ENCODE assay signal across 21 cellular contexts in the genomic region with DNA sequence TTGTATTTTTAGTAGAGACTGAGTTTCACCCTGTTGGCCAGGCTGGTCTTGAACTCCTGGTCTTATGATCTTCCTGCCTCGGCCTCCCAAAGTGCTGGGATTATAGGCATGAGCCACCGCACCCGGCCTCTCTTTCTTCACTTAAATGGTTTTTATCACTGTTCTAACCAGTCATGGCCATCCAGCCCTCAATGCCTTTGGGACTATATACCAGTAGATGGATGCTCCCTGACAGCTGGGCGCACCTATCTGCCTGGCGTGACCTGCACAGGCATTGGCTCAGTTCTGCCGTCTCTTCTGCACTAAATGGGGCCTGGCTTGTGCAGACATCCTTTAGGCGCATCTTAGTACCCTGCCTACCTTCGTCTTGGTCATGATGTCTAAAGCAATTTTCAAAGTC.
"Had no signal": no experiment of that assay in that cellular context is flagged by ENCODE, and none has a peak within 500 bp of the region (broad histone marks: within the 10 kb centered on the region; RNA-seq: fewer than 3 reads in every experiment).

No MANE protein-coding gene starts in this region.

- H3K9me3 ChIP-seq: esophagus squamous epithelium, gastroesophageal sphincter, left ventricle myocardium inferior, lower lobe of right lung, psoas muscle, tibial nerve had no signal

- H2AFZ ChIP-seq: parathyroid adenoma had no signal

- H3K9me3 Mint-ChIP-seq: dendritic cell treated with granulocyte-macrophage colony-stimulating factor and Interleukin-4, amounts not matched to agents 40 ng/mL and 50 ng/mL, for 4 days; effector memory CD8-positive, alpha-beta T cell; nephron; stimulated activated naive CD8-positive, alpha-beta T cell treated with anti-CD3 and anti-CD28 coated beads, Interleukin-15, Interleukin-2, amounts not matched to agents 100 ng/mL and 50 ng/mL, for 24 hours had no signal

- H3K79me2 ChIP-seq: parathyroid adenoma had no signal

- H3K4me3 Mint-ChIP-seq: dendritic cell treated with granulocyte-macrophage colony-stimulating factor and Interleukin-4, amounts not matched to agents 40 ng/mL and 50 ng/mL, for 4 days; effector memory CD8-positive, alpha-beta T cell; nephron; stimulated activated memory B cell treated with anti-CD40 and anti-IgM and Interleukin-4, amounts not matched to agents 10 μg/mL and 1 μg/mL and 100 μg/mL, for 72 hours; stimulated activated naive CD8-positive, alpha-beta T cell treated with anti-CD3 and anti-CD28 coated beads, Interleukin-15, Interleukin-2, amounts not matched to agents 100 ng/mL and 50 ng/mL, for 24 hours had no signal

- H3K4me3 ChIP-seq: esophagus squamous epithelium, gastroesophageal sphincter, left ventricle myocardium inferior, lower lobe of right lung, psoas muscle, tibial nerve had no signal

- H3K9ac ChIP-seq: parathyroid adenoma had no signal

- H3K27me3 ChIP-seq: esophagus squamous epithelium, gastroesophageal sphincter, tibial nerve had no signal

- H3K36me3 Mint-ChIP-seq: naive B cell; stimulated activated memory B cell treated with anti-CD40 and anti-IgM and Interleukin-4, amounts not matched to agents 10 μg/mL and 1 μg/mL and 100 μg/mL, for 72 hours had no signal

- H3K36me3 ChIP-seq: esophagus squamous epithelium, left ventricle myocardium inferior, lower lobe of right lung, tibial nerve had no signal

- H3K27ac ChIP-seq: esophagus squamous epithelium, gastroesophageal sphincter, left ventricle myocardium inferior, lower lobe of right lung, parathyroid adenoma, psoas muscle, tibial nerve had no signal

- H3K4me1 Mint-ChIP-seq: stimulated activated memory B cell treated with anti-CD40 and anti-IgM and Interleukin-4, amounts not matched to agents 10 μg/mL and 1 μg/mL and 100 μg/mL, for 72 hours had no signal

- DNase-seq: cerebellar nuclear complex; effector memory CD8-positive, alpha-beta T cell; esophagus squamous epithelium; foreskin fibroblast; glutamatergic neuron; islet precursor cell; left ventricle myocardium inferior; lower lobe of right lung; mesenchymal stem cell; naive B cell; psoas muscle; retina; small intestine; stimulated activated CD4-positive, alpha-beta T cell treated with anti-CD3 and anti-CD28 coated beads, Interleukin-4, amount 100 ng/mL, for 1 hour had no signal

- H3K4me1 ChIP-seq: parathyroid adenoma had no signal

- H3K27me3 Mint-ChIP-seq: dendritic cell treated with granulocyte-macrophage colony-stimulating factor and Interleukin-4, amounts not matched to agents 40 ng/mL and 50 ng/mL, for 4 days; effector memory CD8-positive, alpha-beta T cell; stimulated activated naive CD8-positive, alpha-beta T cell treated with anti-CD3 and anti-CD28 coated beads, Interleukin-15, Interleukin-2, amounts not matched to agents 100 ng/mL and 50 ng/mL, for 24 hours had no signal

- H3K27ac Mint-ChIP-seq: dendritic cell treated with granulocyte-macrophage colony-stimulating factor and Interleukin-4, amounts not matched to agents 40 ng/mL and 50 ng/mL, for 4 days; effector memory CD8-positive, alpha-beta T cell; nephron; stimulated activated memory B cell treated with anti-CD40 and anti-IgM and Interleukin-4, amounts not matched to agents 10 μg/mL and 1 μg/mL and 100 μg/mL, for 72 hours; stimulated activated naive CD8-positive, alpha-beta T cell treated with anti-CD3 and anti-CD28 coated beads, Interleukin-15, Interleukin-2, amounts not matched to agents 100 ng/mL and 50 ng/mL, for 24 hours had no signal
